9 cellular contexts compared by ENCODE assay signal in genomic region chr2:224930990-224931389, GRCh38.
DNase-seq lines count a peak whose midpoint lies in the region; ATAC-seq and TF ChIP-seq lines count a peak whose summit lies in the region.
"Had no signal": no experiment of that assay in that cellular context is flagged by ENCODE, and none has a peak within 500 bp of the region (broad histone marks: within the 10 kb centered on the region; RNA-seq: fewer than 3 reads in every experiment).

No MANE protein-coding gene starts in this region.

- H3K4me3 ChIP-seq in GM12865 (ENCODE audit: low read depth, low read length) (no peak overlapping the region), neutrophil (ENCODE audit: low read depth in 1 of 2, low read length in 1 of 2) (no peak overlapping the region)

- H3K9me3 ChIP-seq in neutrophil = no peaks in the 10 kb centered on the region

- peaks cover 30 to 66% of the 10 kb centered on the region in 2 experiments for H3K4me1 ChIP-seq in neutrophil (ENCODE audit: control insufficient read depth in 1 of 2, insufficient read depth in 1 of 2, low read depth in 1 of 2, low read length in 1 of 2)

- H3K27me3 ChIP-seq in neutrophil = no peaks in the 10 kb centered on the region

- peak overlapping the region; percentile 64 for H3K27ac ChIP-seq in neutrophil

- TF ChIP-seq EP300 in Ishikawa (IDR thresholded peaks at IDR 0.05; ENCODE audit: borderline replicate concordance) = no peak

- peak overlapping the region; percentile 97 to 99 for H3K27ac Mint-ChIP-seq in activated naive CD4-positive, alpha-beta T cell treated with anti-CD3 and anti-CD28 coated beads, Interleukin-2, amount 50 U/mL, for 72 hours

- peaks cover 48 to 59% of the 10 kb centered on the region in 2 donors for H3K36me3 Mint-ChIP-seq in activated naive CD4-positive, alpha-beta T cell treated with anti-CD3 and anti-CD28 coated beads, Interleukin-2, amount 50 U/mL, for 72 hours

- TF ChIP-seq CTCF in GM12865 (IDR thresholded peaks at IDR 0.05; ENCODE audit: insufficient read depth, low read depth, low read length, missing control alignments) (peak; percentile 30), neutrophil (IDR thresholded peaks at IDR 0.05) (no peak)

- peak; percentile 33; the same call in 1 of the 2 replicates for TF ChIP-seq RAD21 in Ishikawa (IDR thresholded peaks at IDR 0.05; ENCODE audit: low read depth)

- DNase-seq in GM12865 (ENCODE audit: low read depth) = no peak
- no peak for DNase-seq in activated naive CD4-positive, alpha-beta T cell treated with anti-CD3 and anti-CD28 coated beads, Interleukin-2, amount 50 U/mL, for 72 hours (ENCODE audit: low spot score in 2 of 2)
- no peak for DNase-seq in KG1 (lab: John Stamatoyannopoulos, UW)
- DNase-seq in NCI-H2227 treated with DMSO at 0.1 percent for 48 hours (lab: John Stamatoyannopoulos, UW) = no peak
- DNase-seq: stimulated activated naive CD4-positive, alpha-beta T cell treated with Interleukin-2 at 50 U/mL for 16 hours had no signal

- H3K9me3 Mint-ChIP-seq in activated naive CD4-positive, alpha-beta T cell treated with anti-CD3 and anti-CD28 coated beads, Interleukin-2, amount 50 U/mL, for 72 hours = no peaks in the 10 kb centered on the region

- H3K36me3 ChIP-seq in neutrophil = no peaks in the 10 kb centered on the region

- no peak for ATAC-seq in activated naive CD4-positive, alpha-beta T cell treated with anti-CD3 and anti-CD28 coated beads, Interleukin-2, amount 50 U/mL, for 72 hours
- ATAC-seq in GM19397 (IDR thresholded peaks at IDR 0.05; ENCODE audit: unreplicated experiment) (no peak), GM18907 (IDR thresholded peaks at IDR 0.05; ENCODE audit: unreplicated experiment) (no peak)

TF ChIP-seq in Ishikawa, 13 proteins besides CTCF, POLR2A, EP300 and RAD21:
- TF ChIP-seq MAX (IDR thresholded peaks at IDR 0.05) (no peak), CEBPB (IDR thresholded peaks at IDR 0.05) (no peak), FOXM1 (IDR thresholded peaks at IDR 0.05; ENCODE audit: borderline replicate concordance, low read depth) (no peak), TCF12 (IDR thresholded peaks at IDR 0.05; ENCODE audit: low read depth) (no peak), ZBTB7A (IDR thresholded peaks at IDR 0.05; ENCODE audit: low read depth) (no peak), TAF1 (IDR thresholded peaks at IDR 0.05; ENCODE audit: low read depth) (no peak), TEAD4 (IDR thresholded peaks at IDR 0.05) (no peak), CREB1 (IDR thresholded peaks at IDR 0.05; ENCODE audit: low read depth) (no peak), EGR1 (IDR thresholded peaks at IDR 0.05) (no peak), USF1 (IDR thresholded peaks at IDR 0.05) (no peak), YY1 (IDR thresholded peaks at IDR 0.05; ENCODE audit: low read depth) (no peak), NFIC (IDR thresholded peaks at IDR 0.05) (no peak)
- TF ChIP-seq, protein P1, sequence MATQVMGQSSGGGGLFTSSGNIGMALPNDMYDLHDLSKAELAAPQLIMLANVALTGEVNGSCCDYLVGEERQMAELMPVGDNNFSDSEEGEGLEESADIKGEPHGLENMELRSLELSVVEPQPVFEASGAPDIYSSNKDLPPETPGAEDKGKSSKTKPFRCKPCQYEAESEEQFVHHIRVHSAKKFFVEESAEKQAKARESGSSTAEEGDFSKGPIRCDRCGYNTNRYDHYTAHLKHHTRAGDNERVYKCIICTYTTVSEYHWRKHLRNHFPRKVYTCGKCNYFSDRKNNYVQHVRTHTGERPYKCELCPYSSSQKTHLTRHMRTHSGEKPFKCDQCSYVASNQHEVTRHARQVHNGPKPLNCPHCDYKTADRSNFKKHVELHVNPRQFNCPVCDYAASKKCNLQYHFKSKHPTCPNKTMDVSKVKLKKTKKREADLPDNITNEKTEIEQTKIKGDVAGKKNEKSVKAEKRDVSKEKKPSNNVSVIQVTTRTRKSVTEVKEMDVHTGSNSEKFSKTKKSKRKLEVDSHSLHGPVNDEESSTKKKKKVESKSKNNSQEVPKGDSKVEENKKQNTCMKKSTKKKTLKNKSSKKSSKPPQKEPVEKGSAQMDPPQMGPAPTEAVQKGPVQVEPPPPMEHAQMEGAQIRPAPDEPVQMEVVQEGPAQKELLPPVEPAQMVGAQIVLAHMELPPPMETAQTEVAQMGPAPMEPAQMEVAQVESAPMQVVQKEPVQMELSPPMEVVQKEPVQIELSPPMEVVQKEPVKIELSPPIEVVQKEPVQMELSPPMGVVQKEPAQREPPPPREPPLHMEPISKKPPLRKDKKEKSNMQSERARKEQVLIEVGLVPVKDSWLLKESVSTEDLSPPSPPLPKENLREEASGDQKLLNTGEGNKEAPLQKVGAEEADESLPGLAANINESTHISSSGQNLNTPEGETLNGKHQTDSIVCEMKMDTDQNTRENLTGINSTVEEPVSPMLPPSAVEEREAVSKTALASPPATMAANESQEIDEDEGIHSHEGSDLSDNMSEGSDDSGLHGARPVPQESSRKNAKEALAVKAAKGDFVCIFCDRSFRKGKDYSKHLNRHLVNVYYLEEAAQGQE (IDR thresholded peaks at IDR 0.05; ENCODE audit: low read depth) = no peak
